31 cellular contexts compared by ENCODE assay signal in genomic region chr22:30486661-30487115, GRCh38. TPM values are rescaled to one million over a fixed set of nuclear protein-coding genes. Genes with fewer than 3 reads are reported as not detected.
"Had no signal": no experiment of that assay in that cellular context is flagged by ENCODE, and none has a peak within 500 bp of the region (broad histone marks: within the 10 kb centered on the region; RNA-seq: fewer than 3 reads in every experiment).

No MANE protein-coding gene starts in this region.

- H3K27me3 ChIP-seq: ascending aorta, brain microvascular endothelial cell, thyroid gland, upper lobe of left lung had no signal

- H3K36me3 Mint-ChIP-seq: activated naive CD4-positive, alpha-beta T cell treated with anti-CD3 and anti-CD28 coated beads, Interleukin-2, amount 10 ng/mL, durations not matched to agents 7 days and 5 days; activated naive CD8-positive, alpha-beta T cell treated with anti-CD3 and anti-CD28 coated beads, Interleukin-2, amount 10 ng/mL, durations not matched to agents 7 days and 5 days; memory B cell; naive thymus-derived CD8-positive, alpha-beta T cell had no signal

- H3K36me3 ChIP-seq: ascending aorta, brain microvascular endothelial cell, left ventricle myocardium inferior, thyroid gland, upper lobe of left lung had no signal

- DNase-seq: activated CD4-positive, alpha-beta memory T cell treated with anti-CD3 and anti-CD28 coated beads, Interleukin-2, amount 10 ng/mL, durations not matched to agents 7 days and 5 days; activated CD4-positive, alpha-beta T cell treated with anti-CD3 and anti-CD28 coated beads for 1 hour; activated CD4-positive, alpha-beta T cell treated with anti-CD3 and anti-CD28 coated beads, Interleukin-2, amount 10 ng/mL, durations not matched to agents 7 days and 5 days; activated CD8-positive, alpha-beta memory T cell treated with anti-CD3 and anti-CD28 coated beads, Interleukin-2, amount 50 U/mL, for 48 hours; activated gamma-delta T cell; activated naive CD4-positive, alpha-beta T cell treated with anti-CD3 and anti-CD28 coated beads, Interleukin-2, amount 10 ng/mL, durations not matched to agents 7 days and 5 days; activated naive CD8-positive, alpha-beta T cell treated with anti-CD3 and anti-CD28 coated beads, Interleukin-2, amount 10 ng/mL, durations not matched to agents 7 days and 5 days; activated T-cell treated with anti-CD3 and anti-CD28 coated beads, Interleukin-2, amount 50 U/mL, for 24 hours; brain microvascular endothelial cell; caudate nucleus; head of caudate nucleus; left ventricle myocardium inferior; midbrain; naive thymus-derived CD8-positive, alpha-beta T cell; nucleus accumbens; right cardiac atrium; stimulated activated CD4-positive, alpha-beta T cell treated with anti-CD3 and anti-CD28 coated beads, Interleukin-4, amount 100 ng/mL, for 1 hour; substantia nigra; T-helper 9 cell; thyroid gland had no signal

- FAIRE-seq: endothelial cell of umbilical vein had no signal

- H3K4me3 ChIP-seq: ascending aorta, left ventricle myocardium inferior, thyroid gland, upper lobe of left lung had no signal

- H3K4me1 ChIP-seq: ascending aorta, left ventricle myocardium inferior, thyroid gland, upper lobe of left lung had no signal

- ATAC-seq: esophagus mucosa; naive thymus-derived CD8-positive, alpha-beta T cell; right cardiac atrium had no signal

- H3K4me1 Mint-ChIP-seq: activated CD4-positive, alpha-beta memory T cell treated with anti-CD3 and anti-CD28 coated beads, Interleukin-2, amount 10 ng/mL, durations not matched to agents 7 days and 5 days; activated naive CD4-positive, alpha-beta T cell treated with anti-CD3 and anti-CD28 coated beads, Interleukin-2, amount 10 ng/mL, durations not matched to agents 7 days and 5 days; activated naive CD8-positive, alpha-beta T cell treated with anti-CD3 and anti-CD28 coated beads, Interleukin-2, amount 10 ng/mL, durations not matched to agents 7 days and 5 days; memory B cell; neural crest cell had no signal

- H3K27ac ChIP-seq: ascending aorta, brain microvascular endothelial cell, left ventricle myocardium inferior, thyroid gland, upper lobe of left lung had no signal

- H3K9me3 Mint-ChIP-seq: activated CD4-positive, alpha-beta memory T cell treated with anti-CD3 and anti-CD28 coated beads, Interleukin-2, amount 10 ng/mL, durations not matched to agents 7 days and 5 days; activated CD4-positive, alpha-beta T cell treated with anti-CD3 and anti-CD28 coated beads, Interleukin-2, amount 10 ng/mL, durations not matched to agents 7 days and 5 days; activated naive CD4-positive, alpha-beta T cell treated with anti-CD3 and anti-CD28 coated beads, Interleukin-2, amount 10 ng/mL, durations not matched to agents 7 days and 5 days; activated naive CD8-positive, alpha-beta T cell treated with anti-CD3 and anti-CD28 coated beads, Interleukin-2, amount 10 ng/mL, durations not matched to agents 7 days and 5 days; activated T-cell treated with anti-CD3 and anti-CD28 coated beads, Interleukin-2, amount 50 U/mL, for 24 hours; memory B cell; naive thymus-derived CD8-positive, alpha-beta T cell; stimulated activated naive CD8-positive, alpha-beta T cell treated with anti-CD3 and anti-CD28 coated beads, Interleukin-15, Interleukin-2, amounts not matched to agents 100 ng/mL and 50 ng/mL, for 24 hours had no signal

- H3K9me3 ChIP-seq: ascending aorta, left ventricle myocardium inferior, thyroid gland, upper lobe of left lung had no signal

- H3K4me3 Mint-ChIP-seq: activated CD4-positive, alpha-beta memory T cell treated with anti-CD3 and anti-CD28 coated beads, Interleukin-2, amount 10 ng/mL, durations not matched to agents 7 days and 5 days; activated CD4-positive, alpha-beta T cell treated with anti-CD3 and anti-CD28 coated beads, Interleukin-2, amount 10 ng/mL, durations not matched to agents 7 days and 5 days; activated naive CD4-positive, alpha-beta T cell treated with anti-CD3 and anti-CD28 coated beads, Interleukin-2, amount 10 ng/mL, durations not matched to agents 7 days and 5 days; activated naive CD8-positive, alpha-beta T cell treated with anti-CD3 and anti-CD28 coated beads, Interleukin-2, amount 10 ng/mL, durations not matched to agents 7 days and 5 days; activated T-cell treated with anti-CD3 and anti-CD28 coated beads, Interleukin-2, amount 50 U/mL, for 24 hours; memory B cell; naive thymus-derived CD8-positive, alpha-beta T cell; neural crest cell; stimulated activated naive CD8-positive, alpha-beta T cell treated with anti-CD3 and anti-CD28 coated beads, Interleukin-15, Interleukin-2, amounts not matched to agents 100 ng/mL and 50 ng/mL, for 24 hours had no signal

- H3K27me3 Mint-ChIP-seq: activated CD4-positive, alpha-beta T cell treated with anti-CD3 and anti-CD28 coated beads, Interleukin-2, amount 10 ng/mL, durations not matched to agents 7 days and 5 days; activated naive CD8-positive, alpha-beta T cell treated with anti-CD3 and anti-CD28 coated beads, Interleukin-2, amount 10 ng/mL, durations not matched to agents 7 days and 5 days; stimulated activated naive CD8-positive, alpha-beta T cell treated with anti-CD3 and anti-CD28 coated beads, Interleukin-15, Interleukin-2, amounts not matched to agents 100 ng/mL and 50 ng/mL, for 24 hours had no signal

- H3K27ac Mint-ChIP-seq: activated CD4-positive, alpha-beta memory T cell treated with anti-CD3 and anti-CD28 coated beads, Interleukin-2, amount 10 ng/mL, durations not matched to agents 7 days and 5 days; activated CD4-positive, alpha-beta T cell treated with anti-CD3 and anti-CD28 coated beads, Interleukin-2, amount 10 ng/mL, durations not matched to agents 7 days and 5 days; activated naive CD4-positive, alpha-beta T cell treated with anti-CD3 and anti-CD28 coated beads, Interleukin-2, amount 10 ng/mL, durations not matched to agents 7 days and 5 days; activated naive CD8-positive, alpha-beta T cell treated with anti-CD3 and anti-CD28 coated beads, Interleukin-2, amount 10 ng/mL, durations not matched to agents 7 days and 5 days; activated T-cell treated with anti-CD3 and anti-CD28 coated beads, Interleukin-2, amount 50 U/mL, for 24 hours; memory B cell; stimulated activated naive CD8-positive, alpha-beta T cell treated with anti-CD3 and anti-CD28 coated beads, Interleukin-15, Interleukin-2, amounts not matched to agents 100 ng/mL and 50 ng/mL, for 24 hours had no signal

RNA-seq across cellular contexts. Expression of gene SEC14L3, which starts 14.9 kb away (rescaled TPM):
- total RNA-seq: activated CD4-positive, alpha-beta T cell treated with anti-CD3 and anti-CD28 coated beads, Interleukin-2, amount 10 ng/mL, durations not matched to agents 7 days and 5 days; activated naive CD8-positive, alpha-beta T cell treated with anti-CD3 and anti-CD28 coated beads, Interleukin-2, amount 10 ng/mL, durations not matched to agents 7 days and 5 days; ascending aorta; chondrocyte; endothelial cell of umbilical vein; esophagus mucosa; kidney epithelial cell; left ventricle myocardium inferior; naive thymus-derived CD8-positive, alpha-beta T cell; neural crest cell; pulmonary artery endothelial cell; right cardiac atrium; T-helper 1 cell treated with Interleukin-12 subunit alpha and Interleukin-12 subunit beta and Interleukin-4 antibody, amounts not matched to agents 30 ng/mL and 1 ng/mL, for 36 hours had no signal
- polyA plus RNA-seq: endothelial cell of umbilical vein; naive thymus-derived CD8-positive, alpha-beta T cell; right cardiac atrium had no signal

RNA-seq across cellular contexts. Expression of gene SEC14L4, which starts 18.8 kb away (rescaled TPM):
- total RNA-seq: activated CD4-positive, alpha-beta memory T cell treated with anti-CD3 and anti-CD28 coated beads, Interleukin-2, amount 10 ng/mL, durations not matched to agents 7 days and 5 days; activated CD4-positive, alpha-beta T cell treated with anti-CD3 and anti-CD28 coated beads, Interleukin-2, amount 10 ng/mL, durations not matched to agents 7 days and 5 days; activated naive CD8-positive, alpha-beta T cell treated with anti-CD3 and anti-CD28 coated beads, Interleukin-2, amount 10 ng/mL, durations not matched to agents 7 days and 5 days; ascending aorta; chondrocyte; endothelial cell of umbilical vein; esophagus mucosa; naive thymus-derived CD8-positive, alpha-beta T cell; pulmonary artery endothelial cell; right cardiac atrium; T-helper 1 cell treated with Interleukin-12 subunit alpha and Interleukin-12 subunit beta and Interleukin-4 antibody, amounts not matched to agents 30 ng/mL and 1 ng/mL, for 36 hours had no signal
- polyA plus RNA-seq: endothelial cell of umbilical vein; naive thymus-derived CD8-positive, alpha-beta T cell; right cardiac atrium had no signal

RNA-seq across cellular contexts. Expression of gene SEC14L6, which starts 59.9 kb away (rescaled TPM):
- total RNA-seq: activated CD4-positive, alpha-beta memory T cell treated with anti-CD3 and anti-CD28 coated beads, Interleukin-2, amount 10 ng/mL, durations not matched to agents 7 days and 5 days; activated CD4-positive, alpha-beta T cell treated with anti-CD3 and anti-CD28 coated beads, Interleukin-2, amount 10 ng/mL, durations not matched to agents 7 days and 5 days; ascending aorta; esophagus mucosa; left ventricle myocardium inferior; naive thymus-derived CD8-positive, alpha-beta T cell; pulmonary artery endothelial cell; T-helper 1 cell treated with Interleukin-12 subunit alpha and Interleukin-12 subunit beta and Interleukin-4 antibody, amounts not matched to agents 30 ng/mL and 1 ng/mL, for 36 hours had no signal
- polyA plus RNA-seq: naive thymus-derived CD8-positive, alpha-beta T cell had no signal
